ENCODE assay signal across 14 cellular contexts in the genomic region with DNA sequence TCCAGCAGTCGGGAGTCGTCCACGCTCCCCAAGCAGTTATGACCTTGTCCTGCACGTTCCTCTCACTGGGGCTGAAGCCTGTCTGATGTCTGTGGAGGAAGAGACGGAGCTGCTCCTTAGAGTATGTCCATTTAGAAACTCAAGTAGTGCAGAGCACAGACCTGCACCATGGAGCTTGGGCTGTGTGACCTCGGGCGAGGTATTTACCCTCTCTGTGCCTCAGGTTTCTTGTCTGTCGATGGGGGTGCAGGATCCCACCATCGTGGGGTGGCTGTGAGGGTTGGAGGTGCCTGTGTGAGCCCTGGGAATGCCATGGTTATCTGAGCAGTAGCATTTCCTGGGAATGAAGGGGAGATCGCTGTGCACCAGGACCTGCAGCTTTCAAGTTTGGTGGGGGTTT. TPM values are rescaled to one million over a fixed set of nuclear protein-coding genes. Genes with fewer than 3 reads are reported as not detected.
DNase-seq lines count a peak whose midpoint lies in the region; ATAC-seq and TF ChIP-seq lines count a peak whose summit lies in the region.
"Had no signal": no experiment of that assay in that cellular context is flagged by ENCODE, and none has a peak within 500 bp of the region (broad histone marks: within the 10 kb centered on the region; RNA-seq: fewer than 3 reads in every experiment).

No MANE protein-coding gene starts in this region.

- BruUV-seq in mammary epithelial cell (replicated peaks; lab: Mats Ljungman, UMichigan): no TSS peak

- peaks cover 53% of the 10 kb centered on the region for H3K4me1 ChIP-seq in CD4-positive, CD25-positive, alpha-beta regulatory T cell (ENCODE audit: control insufficient read depth, insufficient read depth, low read length, poor library complexity, severe bottlenecking)
- peaks cover 56% of the 10 kb centered on the region for H3K4me1 ChIP-seq in OCI-LY3 (ENCODE audit: low read length)
- peaks cover 33% of the 10 kb centered on the region for H3K4me1 ChIP-seq in mammary epithelial cell (ENCODE audit: insufficient read depth, low read length)
- H3K4me1 ChIP-seq in osteoblast (ENCODE audit: insufficient read depth, low read length): peaks cover 26% of the 10 kb centered on the region

- H3K9me3 Mint-ChIP-seq in CD4-positive, CD25-positive, alpha-beta regulatory T cell: no peaks in the 10 kb centered on the region
- no peaks in the 10 kb centered on the region for H3K9me3 Mint-ChIP-seq in CD14-positive monocyte

- peaks cover 8% of the 10 kb centered on the region for H3K36me3 Mint-ChIP-seq in CD4-positive, CD25-positive, alpha-beta regulatory T cell
- H3K36me3 Mint-ChIP-seq in CD14-positive monocyte: peaks cover 33 to 63% of the 10 kb centered on the region in 2 donors

- H3K4me3 Mint-ChIP-seq in CD4-positive, CD25-positive, alpha-beta regulatory T cell: peak overlapping the region in 3 of 4 donors; percentile 31 to 51 (median 44)
- no peak overlapping the region for H3K4me3 Mint-ChIP-seq in CD14-positive monocyte

- no peaks in the 10 kb centered on the region for H3K27me3 ChIP-seq in CD4-positive, CD25-positive, alpha-beta regulatory T cell (ENCODE audit: control insufficient read depth, insufficient read depth, low read length)
- H3K27me3 ChIP-seq in OCI-LY3 (ENCODE audit: low read depth, low read length) (no peaks in the 10 kb centered on the region), mammary epithelial cell (ENCODE audit: insufficient read depth, low read length) (no peaks in the 10 kb centered on the region), osteoblast (ENCODE audit: insufficient read depth, low read length) (no peaks in the 10 kb centered on the region)

- peaks cover 31% of the 10 kb centered on the region for H4K20me1 ChIP-seq in OCI-LY3 (ENCODE audit: insufficient read depth, low read length)
- H4K20me1 ChIP-seq in mammary epithelial cell (ENCODE audit: insufficient read depth, low read length): no peaks in the 10 kb centered on the region
- peaks cover 4% of the 10 kb centered on the region for H4K20me1 ChIP-seq in osteoblast (ENCODE audit: insufficient read depth, low read length)

- 88% methylated on average over 10 of the region's 10 CpGs for WGBS in mammary epithelial cell (ENCODE audit: low coverage, missing lambda C conversion rate)

- H3K79me2 ChIP-seq in OCI-LY3 (ENCODE audit: low read length) (peaks cover 42% of the 10 kb centered on the region), mammary epithelial cell (ENCODE audit: insufficient read depth, low read length) (peaks cover 47% of the 10 kb centered on the region), osteoblast (ENCODE audit: insufficient read depth, low read length) (peaks cover 33% of the 10 kb centered on the region)

- H3K27me3 Mint-ChIP-seq in CD4-positive, CD25-positive, alpha-beta regulatory T cell: no peaks in the 10 kb centered on the region
- no peaks in the 10 kb centered on the region for H3K27me3 Mint-ChIP-seq in CD14-positive monocyte (ENCODE audit: low read depth in 3 of 3)

- no peak overlapping the region for H3K9ac ChIP-seq in OCI-LY3 (ENCODE audit: low read length)
- peak overlapping the region; percentile 89 for H3K9ac ChIP-seq in mammary epithelial cell (ENCODE audit: insufficient read depth, low read length)

- H3K9me3 ChIP-seq in CD4-positive, CD25-positive, alpha-beta regulatory T cell (ENCODE audit: control insufficient read depth in 2 of 2, low read length in 2 of 2): no peaks in the 10 kb centered on the region
- no peaks in the 10 kb centered on the region for H3K9me3 ChIP-seq in OCI-LY3 (ENCODE audit: insufficient read depth, low read length)
- no peaks in the 10 kb centered on the region for H3K9me3 ChIP-seq in mammary epithelial cell (replicated peaks; ENCODE audit: insufficient read depth, low read length)
- H3K9me3 ChIP-seq in osteoblast (ENCODE audit: low read depth, low read length): no peaks in the 10 kb centered on the region

- CTCF ChIA-PET in mammary epithelial cell (lab: Charles Lee; ENCODE audit: low non-redundant PET): no interaction called here

- H3K27ac ChIP-seq in CD4-positive, CD25-positive, alpha-beta regulatory T cell (ENCODE audit: insufficient read depth, low read length, poor library complexity, severe bottlenecking): peak overlapping the region; percentile 94
- H3K27ac ChIP-seq in OCI-LY3 (ENCODE audit: low read length) (peak overlapping the region; percentile 92), mammary epithelial cell (ENCODE audit: insufficient read depth, low read depth, low read length) (peak overlapping the region; percentile 94), osteoblast (ENCODE audit: low read depth, low read length) (no peak overlapping the region)

- no peak for DNase-seq in CD4-positive, CD25-positive, alpha-beta regulatory T cell
- DNase-seq in mammary epithelial cell (no peak), osteoblast (ENCODE audit: insufficient read length, low spot score, missing footprints) (peak; percentile 37), NCI-H2171 treated with DMSO at 0.1 percent for 48 hours (lab: John Stamatoyannopoulos, UW) (no peak), CD14-positive monocyte (ENCODE audit: low spot score) (no peak), DMS114 treated with DMSO at 0.1 percent for 48 hours (lab: John Stamatoyannopoulos, UW; ENCODE audit: unreplicated experiment) (no peak)
- DNase-seq in activated effector memory CD4-positive, alpha-beta T cell treated with Interleukin-2 at 50 U/mL for 16 hours: no peak
- DNase-seq: cortex of kidney; NCI-H1417; NCI-H510A treated with DMSO at 0.1 percent for 48 hours; occipital lobe; stimulated activated CD8-positive, alpha-beta memory T cell treated with anti-CD3 and anti-CD28 coated beads, Interleukin-4, amount 100 ng/mL, for 48 hours had no signal

- no peak overlapping the region for H2AFZ ChIP-seq in OCI-LY3 (ENCODE audit: low read depth, low read length)
- H2AFZ ChIP-seq in mammary epithelial cell (ENCODE audit: low read depth, low read length): no peak overlapping the region
- no peak overlapping the region for H2AFZ ChIP-seq in osteoblast (ENCODE audit: low read length)

- peaks cover 16% of the 10 kb centered on the region for H3K36me3 ChIP-seq in CD4-positive, CD25-positive, alpha-beta regulatory T cell (ENCODE audit: control insufficient read depth, insufficient read depth, low read length)
- H3K36me3 ChIP-seq in OCI-LY3 (replicated peaks; ENCODE audit: low read depth, low read length) (peaks cover 36% of the 10 kb centered on the region), mammary epithelial cell (ENCODE audit: insufficient read depth, low read length) (no peaks in the 10 kb centered on the region), osteoblast (ENCODE audit: insufficient read depth, low read length) (peaks cover 24% of the 10 kb centered on the region)

- no peak overlapping the region for H3K4me3 ChIP-seq in CD4-positive, CD25-positive, alpha-beta regulatory T cell (ENCODE audit: low read depth, low read length)
- no peak overlapping the region for H3K4me3 ChIP-seq in OCI-LY3 (ENCODE audit: low read length)
- H3K4me3 ChIP-seq in mammary epithelial cell (replicated peaks in 1 of 3; ENCODE audit: insufficient read depth in 1 of 3, low read depth in 2 of 3, low read length in 3 of 3): no peak overlapping the region
- H3K4me3 ChIP-seq in osteoblast (ENCODE audit: insufficient read depth, low read length): no peak overlapping the region

- H3K4me1 Mint-ChIP-seq in CD4-positive, CD25-positive, alpha-beta regulatory T cell: peaks cover 8 to 76% (median 48%) of the 10 kb centered on the region in 4 donors
- H3K4me1 Mint-ChIP-seq in CD14-positive monocyte: peaks cover 2% of the 10 kb centered on the region

- H3K27ac Mint-ChIP-seq in CD4-positive, CD25-positive, alpha-beta regulatory T cell: peak overlapping the region; percentile 45 to 92 (median 71)
- no peak overlapping the region for H3K27ac Mint-ChIP-seq in CD14-positive monocyte

- in situ Hi-C loops in mammary epithelial cell (cut with MboI; ENCODE audit: low sequenced_read_pairs in 2 of 2): no loop called here

- no peak for ATAC-seq in CD4-positive, CD25-positive, alpha-beta regulatory T cell (ENCODE audit: low read depth in 2 of 2)
- ATAC-seq: activated CD4-positive, CD25-positive, alpha-beta regulatory T cell treated with anti-CD3 and anti-CD28 coated beads, Interleukin-2, amount 50 U/mL, for 24 hours had no signal

- H3K4me2 ChIP-seq in OCI-LY3 (ENCODE audit: low read length): no peak overlapping the region
- peak overlapping the region; percentile 85 for H3K4me2 ChIP-seq in mammary epithelial cell (ENCODE audit: insufficient read depth, low read depth, low read length)
- H3K4me2 ChIP-seq in osteoblast (ENCODE audit: insufficient read depth, low read length): no peak overlapping the region

- TF ChIP-seq CTCF in OCI-LY3 (IDR thresholded peaks at IDR 0.05; ENCODE audit: low read depth, low read length) (no peak), mammary epithelial cell (conservative IDR thresholded peaks at IDR 0.05 in 1 of 2, IDR thresholded peaks at IDR 0.05 in 1 of 2; ENCODE audit: extremely low read depth in 1 of 2, insufficient read depth in 1 of 2, low read depth in 1 of 2, low read length in 2 of 2) (no peak), osteoblast (IDR thresholded peaks at IDR 0.05; ENCODE audit: extremely low read depth, low read depth, low read length) (no peak), CD14-positive monocyte (IDR thresholded peaks at IDR 0.05) (no peak)

- dilution Hi-C loops in mammary epithelial cell (cut with HindIII; ENCODE audit: low sequenced_read_pairs): loop anchor here (5.0 kb wide), 1 partner anchor 58 kb away; the partner anchor contains the start of gene AJM1

- intact Hi-C loops in mammary epithelial cell (cut with micrococcal nuclease) (loop anchor here (2.0 to 5.0 kb wide), 4 partner anchors 14 to 108 kb away; partner anchors contain the start of genes C8G, EDF1, FBXW5 and TMEM141), CD14-positive monocyte (cut with micrococcal nuclease) (no loop called here)

RNA-seq across cellular contexts. Expression of gene TRAF2, which starts 14.2 kb away (rescaled TPM):
- 28.6 TPM for total RNA-seq in CD4-positive, CD25-positive, alpha-beta regulatory T cell
- polyA plus RNA-seq in CD4-positive, CD25-positive, alpha-beta regulatory T cell: 10 to 100 TPM; 11.0 to 23.0 (median 15.6) TPM
- 10 to 100 TPM in 1 of 2 donors, 1 to 10 TPM in 1; 8.3 to 27.8 TPM for total RNA-seq in mammary epithelial cell
- polyA plus RNA-seq in mammary epithelial cell: 18.4 TPM
- 24.0 TPM for polyA minus RNA-seq in mammary epithelial cell
- total RNA-seq in osteoblast: 6.2 and 6.8 TPM in 2 replicates
- polyA plus RNA-seq in CD14-positive monocyte: 1 to 10 TPM; 1.6 to 2.0 TPM

RNA-seq across cellular contexts. Expression of gene EDF1, which starts 34.4 kb away (rescaled TPM):
- total RNA-seq in CD4-positive, CD25-positive, alpha-beta regulatory T cell: 219 TPM
- 100 to 1,000 TPM; 297 to 398 (median 339) TPM for polyA plus RNA-seq in CD4-positive, CD25-positive, alpha-beta regulatory T cell
- total RNA-seq in mammary epithelial cell (100 to 1,000 TPM; 146 to 357 TPM), osteoblast (126 and 173 TPM in 2 replicates)
- polyA plus RNA-seq in mammary epithelial cell (322 TPM), CD14-positive monocyte (100 to 1,000 TPM; 245 to 264 TPM)
- 138 TPM for polyA minus RNA-seq in mammary epithelial cell

RNA-seq across cellular contexts. Expression of gene FBXW5, which starts 44.0 kb away (rescaled TPM):
- total RNA-seq in CD4-positive, CD25-positive, alpha-beta regulatory T cell: 96.9 TPM
- 100 to 1,000 TPM in 3 of 4 donors, 10 to 100 TPM in 1; 91.6 to 134 (median 121) TPM for polyA plus RNA-seq in CD4-positive, CD25-positive, alpha-beta regulatory T cell
- total RNA-seq in mammary epithelial cell (100 to 1,000 TPM in 1 of 2 donors, 10 to 100 TPM in 1; 79.7 to 107 TPM), osteoblast (143 and 157 TPM in 2 replicates)
- polyA plus RNA-seq in mammary epithelial cell (72.2 TPM), CD14-positive monocyte (10 to 100 TPM; 85.3 to 92.7 TPM)
- polyA minus RNA-seq in mammary epithelial cell: 54.9 TPM

RNA-seq across cellular contexts. Expression of gene C8G, which starts 44.5 kb away (rescaled TPM):
- total RNA-seq in CD4-positive, CD25-positive, alpha-beta regulatory T cell: 1.1 TPM
- polyA plus RNA-seq in CD4-positive, CD25-positive, alpha-beta regulatory T cell: under 1 TPM in 1 of 4 donors, not detected in 3; 0.96 TPM
- 1 to 10 TPM in 1 of 2 donors, under 1 TPM in 1; 0.50 to 2.8 TPM for total RNA-seq in mammary epithelial cell
- polyA plus RNA-seq in mammary epithelial cell: 0.39 TPM
- not detected for polyA minus RNA-seq in mammary epithelial cell
- total RNA-seq in osteoblast: 1.2 TPM in 1 of 2 replicates, not detected in the other
- under 1 TPM in 1 of 2 donors, not detected in 1; 0.55 TPM for polyA plus RNA-seq in CD14-positive monocyte
- total RNA-seq: occipital lobe had no signal

RNA-seq across cellular contexts. Expression of gene MAMDC4, which starts 48.4 kb away (rescaled TPM):
- 2.7 TPM for total RNA-seq in CD4-positive, CD25-positive, alpha-beta regulatory T cell
- polyA plus RNA-seq in CD4-positive, CD25-positive, alpha-beta regulatory T cell: under 1 TPM in 1 of 4 donors, not detected in 3; 0.30 TPM
- total RNA-seq in mammary epithelial cell (1 to 10 TPM in 1 of 2 donors, under 1 TPM in 1; 0.83 to 8.8 TPM), osteoblast (0.88 and 1.4 TPM in 2 replicates)
- polyA plus RNA-seq in mammary epithelial cell (2.4 TPM), CD14-positive monocyte (under 1 TPM in 1 of 2 donors, not detected in 1; 0.07 TPM)
- not detected for polyA minus RNA-seq in mammary epithelial cell

Comparison
In these comparisons a context has a peak if more than half of its experiments do, and no peak if none do; other contexts are left out.
1. H3K27ac Mint-ChIP-seq: peak in CD4-positive, CD25-positive, alpha-beta regulatory T cell (3 of 3); none in CD14-positive monocyte (0 of 7).
2. H3K4me3 Mint-ChIP-seq: peak in CD4-positive, CD25-positive, alpha-beta regulatory T cell (3 of 4); none in CD14-positive monocyte (0 of 2).